In genomic region chr10:97445722-97446639, GRCh38 we compare ENCODE assay signal across 8 cellular contexts. TPM values are rescaled to one million over a fixed set of nuclear protein-coding genes. Genes with fewer than 3 reads are reported as not detected.
DNase-seq lines count a peak whose midpoint lies in the region; ATAC-seq and TF ChIP-seq lines count a peak whose summit lies in the region.

EXOSC1 (minus strand) TSS chr10:97446006; CDS start chr10:97445985, 21 bp downstream.
ZDHHC16 (plus strand) TSS chr10:97446175; CDS start chr10:97451676, 5,501 bp downstream.

- H3K4me1 Mint-ChIP-seq in activated T-helper 17 cell treated with anti-CD3 and anti-CD28 coated beads, Interleukin-2, amount 50 U/mL, for 72 hours, result peaks cover 30% of the 10 kb centered on the region
- peaks cover 27 to 67% (median 53%) of the 10 kb centered on the region in 4 donors for H3K4me1 Mint-ChIP-seq in naive thymus-derived CD8-positive, alpha-beta T cell

- H3K4me3 ChIP-seq in LNCaP clone FGC (ENCODE audit: low read depth, low read length) (peak within 1 kb of the TSS; percentile 99), fibroblast of mammary gland (ENCODE audit: control insufficient read depth, low read depth, low read length) (peak within 1 kb of the TSS; percentile 93)

- CTCF ChIA-PET in RWPE1 (lab: Yijun Ruan, JAX), result interaction anchor here (0.7 kb wide), 1 partner anchor 10 kb away, joined by 4 read pairs; no protein-coding TSS in a partner anchor

- POLR2A ChIA-PET in RWPE1 (lab: Yijun Ruan, JAX; ENCODE audit: low non-redundant PET), result no interaction called here
- POLR2A ChIA-PET in naive thymus-derived CD8-positive, alpha-beta T cell (lab: Charles Lee), result interaction anchor here (1.5 kb wide), 1 partner anchor 27 kb away, joined by 5 read pairs; no protein-coding TSS in a partner anchor

- H3K9me3 Mint-ChIP-seq in activated T-helper 17 cell treated with anti-CD3 and anti-CD28 coated beads, Interleukin-2, amount 50 U/mL, for 72 hours, result no peaks in the 10 kb centered on the region
- H3K9me3 Mint-ChIP-seq in naive thymus-derived CD8-positive, alpha-beta T cell, result no peaks in the 10 kb centered on the region

- peak within 1 kb of the TSS; percentile 94 for H3K4me3 Mint-ChIP-seq in activated T-helper 17 cell treated with anti-CD3 and anti-CD28 coated beads, Interleukin-2, amount 50 U/mL, for 72 hours
- H3K4me3 Mint-ChIP-seq in naive thymus-derived CD8-positive, alpha-beta T cell, result peak within 1 kb of the TSS; percentile 95 to 100 (median 99)

- H3K36me3 Mint-ChIP-seq in activated T-helper 17 cell treated with anti-CD3 and anti-CD28 coated beads, Interleukin-2, amount 50 U/mL, for 72 hours (ENCODE audit: low read depth), result peaks cover 72% of the 10 kb centered on the region
- peaks cover 0 to 21% (median 2%) of the 10 kb centered on the region in 3 donors for H3K36me3 Mint-ChIP-seq in naive thymus-derived CD8-positive, alpha-beta T cell

- TF ChIP-seq CTCF in LNCaP clone FGC (IDR thresholded peaks at IDR 0.05; ENCODE audit: control insufficient read depth, extremely low read depth, insufficient read depth) (no peak), RWPE1 (conservative IDR thresholded peaks at IDR 0.05; ENCODE audit: low read depth) (no peak), fibroblast of mammary gland (conservative IDR thresholded peaks at IDR 0.05; ENCODE audit: control insufficient read depth, insufficient read depth, low read depth, low read length) (no peak)

- H3K27me3 Mint-ChIP-seq in activated T-helper 17 cell treated with anti-CD3 and anti-CD28 coated beads, Interleukin-2, amount 50 U/mL, for 72 hours, result no peaks in the 10 kb centered on the region
- H3K27me3 Mint-ChIP-seq in naive thymus-derived CD8-positive, alpha-beta T cell, result no peaks in the 10 kb centered on the region

- peak within 1 kb of the TSS; percentile 66 for H3K27ac Mint-ChIP-seq in activated T-helper 17 cell treated with anti-CD3 and anti-CD28 coated beads, Interleukin-2, amount 50 U/mL, for 72 hours
- H3K27ac Mint-ChIP-seq in naive thymus-derived CD8-positive, alpha-beta T cell, result peak within 1 kb of the TSS; percentile 87 to 97 (median 96)

- H3K27ac ChIP-seq in RWPE1, result peak within 1 kb of the TSS; percentile 78

- peak; percentile 89 for ATAC-seq in activated T-helper 17 cell treated with anti-CD3 and anti-CD28 coated beads, Interleukin-2, amount 50 U/mL, for 72 hours (replicated peaks)
- ATAC-seq in naive thymus-derived CD8-positive, alpha-beta T cell, result peak; percentile 96

- DNase-seq in EH (ENCODE audit: low read depth) (peak; percentile 97), GOT3 (lab: John Stamatoyannopoulos, UW) (peak; percentile 78), LNCaP clone FGC (ENCODE audit: low read depth) (peak; percentile 91), RWPE1 (ENCODE audit: low spot score) (peak; percentile 100), fibroblast of mammary gland (ENCODE audit: low read depth) (peak; percentile 95)
- DNase-seq in naive thymus-derived CD8-positive, alpha-beta T cell, result peak; percentile 76 to 94 (median 87)
- DNase-seq in stimulated activated naive CD4-positive, alpha-beta T cell (lab: John Stamatoyannopoulos, UW), result peak; percentile 80 to 90 (median 86)

RNA-seq across cellular contexts. Expression of gene EXOSC1, which starts in this region (rescaled TPM):
- total RNA-seq in activated T-helper 17 cell treated with anti-CD3 and anti-CD28 coated beads, Interleukin-2, amount 50 U/mL, for 72 hours, result 10 to 100 TPM; 49.7 to 54.2 TPM
- 10 to 100 TPM; 46.9 to 50.6 TPM for total RNA-seq in naive thymus-derived CD8-positive, alpha-beta T cell
- 10 to 100 TPM; 67.4 to 87.0 (median 77.1) TPM for polyA plus RNA-seq in naive thymus-derived CD8-positive, alpha-beta T cell

RNA-seq across cellular contexts. Expression of gene ZDHHC16, which starts in this region (rescaled TPM):
- total RNA-seq in activated T-helper 17 cell treated with anti-CD3 and anti-CD28 coated beads, Interleukin-2, amount 50 U/mL, for 72 hours, result 10 to 100 TPM; 49.2 to 65.8 TPM
- total RNA-seq in naive thymus-derived CD8-positive, alpha-beta T cell, result 10 to 100 TPM; 28.1 to 29.3 TPM
- 10 to 100 TPM; 20.0 to 31.4 (median 25.3) TPM for polyA plus RNA-seq in naive thymus-derived CD8-positive, alpha-beta T cell

Comparison
In these comparisons a context has a peak if more than half of its experiments do, and no peak if none do; other contexts are left out.
1. Peak in every context shown above with its lines: DNase-seq, ATAC-seq, H3K4me3 ChIP-seq and H3K27ac ChIP-seq.